ENCODE assay signal across 8 cellular contexts in genomic region chrX:23952984-23953907, GRCh38. TPM values are rescaled to one million over a fixed set of nuclear protein-coding genes. Genes with fewer than 3 reads are reported as not detected.
DNase-seq lines count a peak whose midpoint lies in the region; ATAC-seq and TF ChIP-seq lines count a peak whose summit lies in the region.

No MANE protein-coding gene starts in this region.

- H3F3A ChIP-seq in OCI-LY1 (ENCODE audit: insufficient read depth, low read length) = no peaks in the 10 kb centered on the region

- no peaks in the 10 kb centered on the region for H3K79me2 ChIP-seq in OCI-LY1 (ENCODE audit: insufficient read depth, low read length)

- H4K20me1 ChIP-seq in OCI-LY1 (ENCODE audit: insufficient read depth, low read length) = no peaks in the 10 kb centered on the region

- H3K4me3 ChIP-seq in OCI-LY1 (ENCODE audit: low read depth, low read length, poor library complexity, severe bottlenecking) = peak overlapping the region; percentile 50

- DNase-seq in activated gamma-delta T cell treated with Interleukin-2 at 50 U/mL for 16 hours (peak; percentile 36), activated gamma-delta T cell (lab: John Stamatoyannopoulos, UW) (no peak), nephron progenitor cell (no peak), NCI-H1694 (lab: John Stamatoyannopoulos, UW) (no peak), hippocampal formation (lab: John Stamatoyannopoulos, UW) (no peak)
- DNase-seq in activated naive CD4-positive, alpha-beta T cell treated with anti-CD3 and anti-CD28 coated beads for 36 hours = peak; percentile 70

- no peaks in the 10 kb centered on the region for H3K9me2 ChIP-seq in OCI-LY1 (ENCODE audit: low read depth, low read length)

- no peaks in the 10 kb centered on the region for H3K36me3 ChIP-seq in OCI-LY1 (ENCODE audit: insufficient read depth, low read length)

- no peaks in the 10 kb centered on the region for H3K27me3 Mint-ChIP-seq in activated naive CD4-positive, alpha-beta T cell treated with anti-CD3 and anti-CD28 coated beads for 36 hours (ENCODE audit: low read depth)
- no peaks in the 10 kb centered on the region for H3K27me3 Mint-ChIP-seq in nephron progenitor cell (ENCODE audit: low read depth, poor library complexity)

- CTCF ChIA-PET in activated naive CD4-positive, alpha-beta T cell treated with anti-CD3 and anti-CD28 coated beads for 36 hours (lab: Charles Lee) = interaction anchor here (0.6 to 1.2 kb wide), 3 partner anchors 13 to 101 kb away, joined by 3 to 5 read pairs (median 3); no protein-coding TSS in a partner anchor

- H3K9ac ChIP-seq in OCI-LY1 (ENCODE audit: low read length) = peak overlapping the region; percentile 45

- H2AFZ ChIP-seq in OCI-LY1 (ENCODE audit: low read length) = peak overlapping the region; percentile 96

- no peaks in the 10 kb centered on the region for H3K9me3 Mint-ChIP-seq in activated naive CD4-positive, alpha-beta T cell treated with anti-CD3 and anti-CD28 coated beads for 36 hours
- H3K9me3 Mint-ChIP-seq in nephron progenitor cell = no peaks in the 10 kb centered on the region

- no peak for TF ChIP-seq CTCF in OCI-LY1 (IDR thresholded peaks at IDR 0.05; ENCODE audit: low read length)
- no peak for TF ChIP-seq CTCF in nephron progenitor cell (IDR thresholded peaks at IDR 0.05)

- no peaks in the 10 kb centered on the region for H3K9me3 ChIP-seq in OCI-LY1 (ENCODE audit: low read length)

- H3K27me3 ChIP-seq in OCI-LY1 (ENCODE audit: insufficient read depth, low read length) = no peaks in the 10 kb centered on the region

- peak overlapping the region; percentile 97 for H3K27ac Mint-ChIP-seq in activated naive CD4-positive, alpha-beta T cell treated with anti-CD3 and anti-CD28 coated beads for 36 hours
- peak overlapping the region; percentile 93 for H3K27ac Mint-ChIP-seq in nephron progenitor cell

- H3K4me2 ChIP-seq in OCI-LY1 (ENCODE audit: low read length) = peak overlapping the region; percentile 76

- peak overlapping the region; percentile 79 for H3K4me3 Mint-ChIP-seq in activated naive CD4-positive, alpha-beta T cell treated with anti-CD3 and anti-CD28 coated beads for 36 hours
- no peak overlapping the region for H3K4me3 Mint-ChIP-seq in nephron progenitor cell

- peak; percentile 92 for ATAC-seq in HG03064 (IDR thresholded peaks at IDR 0.05; ENCODE audit: low read depth, unreplicated experiment)

- H3K27ac ChIP-seq in OCI-LY1 (ENCODE audit: low read depth, low read length, poor library complexity, severe bottlenecking) = no peak overlapping the region

- peaks cover 16% of the 10 kb centered on the region for H3K4me1 Mint-ChIP-seq in activated naive CD4-positive, alpha-beta T cell treated with anti-CD3 and anti-CD28 coated beads for 36 hours (ENCODE audit: low read depth)
- peaks cover 11% of the 10 kb centered on the region for H3K4me1 Mint-ChIP-seq in nephron progenitor cell

- H3K36me3 Mint-ChIP-seq in activated naive CD4-positive, alpha-beta T cell treated with anti-CD3 and anti-CD28 coated beads for 36 hours (ENCODE audit: low read depth) = no peaks in the 10 kb centered on the region
- H3K36me3 Mint-ChIP-seq in nephron progenitor cell (ENCODE audit: low read depth) = no peaks in the 10 kb centered on the region

- intact Hi-C loops in activated naive CD4-positive, alpha-beta T cell treated with anti-CD3 and anti-CD28 coated beads for 36 hours (cut with micrococcal nuclease) = loop anchor here (1.0 to 2.0 kb wide), 11 partner anchors 40 to 528 kb away; partner anchors contain the start of genes CXorf58, EIF2S3 and SAT1

- peaks cover 16% of the 10 kb centered on the region for H3K4me1 ChIP-seq in OCI-LY1 (ENCODE audit: insufficient read depth, low read length, severe bottlenecking)

RNA-seq across cellular contexts. Expression of gene CXorf58, which starts 45.4 kb away (rescaled TPM):
- total RNA-seq in activated naive CD4-positive, alpha-beta T cell treated with anti-CD3 and anti-CD28 coated beads for 36 hours = under 1 TPM in 1 of 2 experiments, not detected in 1; 0.20 TPM

RNA-seq across cellular contexts. Expression of gene APOO, which starts 45.5 kb away (rescaled TPM):
- 10 to 100 TPM; 41.3 to 49.5 TPM for total RNA-seq in activated naive CD4-positive, alpha-beta T cell treated with anti-CD3 and anti-CD28 coated beads for 36 hours

Comparison
In these comparisons a context has a peak if more than half of its experiments do, and no peak if none do; other contexts are left out.
1. DNase-seq: peak in activated gamma-delta T cell treated with Interleukin-2 at 50 U/mL for 16 hours (single experiment) and activated naive CD4-positive, alpha-beta T cell treated with anti-CD3 and anti-CD28 coated beads for 36 hours (single experiment); none in activated gamma-delta T cell (single experiment), nephron progenitor cell (single experiment), NCI-H1694 (single experiment) and hippocampal formation (0 of 2).